1 cellular context compared by ENCODE assay signal in genomic region chr19:50416815-50417137, GRCh38.
TF ChIP-seq lines count a peak whose summit lies in the region.

No MANE protein-coding gene starts in this region.

TF ChIP-seq in K562, 482 proteins besides CTCF, POLR2A, EP300 and RAD21:
- TF ChIP-seq PCBP1 (IDR thresholded peaks at IDR 0.05; ENCODE audit: low read depth, low read length, poor library complexity, severe bottlenecking) = peak; percentile 21
- peak; percentile 15 for TF ChIP-seq RBM22 (IDR thresholded peaks at IDR 0.05; ENCODE audit: low read depth, low read length, poor library complexity, severe bottlenecking)
- peak; percentile 34; the same call in 1 of the 2 replicates for TF ChIP-seq HNRNPL (IDR thresholded peaks at IDR 0.05; ENCODE audit: low read depth, low read length)
- TF ChIP-seq RBM25 (IDR thresholded peaks at IDR 0.05; ENCODE audit: low read depth, low read length, severe bottlenecking) = no peak
- TF ChIP-seq FIP1L1 (IDR thresholded peaks at IDR 0.05; ENCODE audit: low read depth, low read length, poor library complexity, severe bottlenecking) = peak; percentile 18
